Comparison of ENCODE assay signal across 8 cellular contexts in genomic region chr17:7856840-7857723, GRCh38.
DNase-seq lines count a peak whose midpoint lies in the region; ATAC-seq and TF ChIP-seq lines count a peak whose summit lies in the region.

TSS of gene NAA38 (minus strand) at chr17:7857559. CDS start at chr17:7857463, 96 bp downstream.

- peak within 1 kb of the TSS; percentile 98 for H3K27ac ChIP-seq in caudate nucleus (ENCODE audit: low read depth, low read length)

- peak; percentile 25 for TF ChIP-seq CTCF in WI38 (IDR thresholded peaks at IDR 0.05; ENCODE audit: low read depth, low read length)

- peak; percentile 74 for ATAC-seq in GM18907 (IDR thresholded peaks at IDR 0.05; ENCODE audit: unreplicated experiment)
- peak; percentile 65 for ATAC-seq in HG03159 (IDR thresholded peaks at IDR 0.05; ENCODE audit: unreplicated experiment)

- peak; percentile 95 for DNase-seq in AG08396 (ENCODE audit: low spot score)
- DNase-seq in NCI-H2227 (lab: John Stamatoyannopoulos, UW; ENCODE audit: unreplicated experiment): peak; percentile 97
- peak; percentile 78 to 100 (median 97) for DNase-seq in caudate nucleus (lab: John Stamatoyannopoulos, UW)
- DNase-seq in iris pigment epithelial cell (ENCODE audit: low read depth): peak; percentile 99
- peak; percentile 87 to 91 for DNase-seq in stimulated activated CD4-positive, alpha-beta T cell treated with anti-CD3 and anti-CD28 coated beads, Interleukin-12 subunit alpha, Interleukin-12 subunit beta, amount 100 ng/mL, for 24 hours (ENCODE audit: low read depth in 2 of 2)

- peak within 1 kb of the TSS; percentile 80 for H3K4me3 ChIP-seq in WI38 (ENCODE audit: low read depth, low read length)

Comparison
In these comparisons a context has a peak if more than half of its experiments do, and no peak if none do; other contexts are left out.
1. Peak in every context shown above with its lines: DNase-seq, ATAC-seq, H3K4me3 ChIP-seq and H3K27ac ChIP-seq.